ENCODE assay signal across 9 cellular contexts in the genomic region with DNA sequence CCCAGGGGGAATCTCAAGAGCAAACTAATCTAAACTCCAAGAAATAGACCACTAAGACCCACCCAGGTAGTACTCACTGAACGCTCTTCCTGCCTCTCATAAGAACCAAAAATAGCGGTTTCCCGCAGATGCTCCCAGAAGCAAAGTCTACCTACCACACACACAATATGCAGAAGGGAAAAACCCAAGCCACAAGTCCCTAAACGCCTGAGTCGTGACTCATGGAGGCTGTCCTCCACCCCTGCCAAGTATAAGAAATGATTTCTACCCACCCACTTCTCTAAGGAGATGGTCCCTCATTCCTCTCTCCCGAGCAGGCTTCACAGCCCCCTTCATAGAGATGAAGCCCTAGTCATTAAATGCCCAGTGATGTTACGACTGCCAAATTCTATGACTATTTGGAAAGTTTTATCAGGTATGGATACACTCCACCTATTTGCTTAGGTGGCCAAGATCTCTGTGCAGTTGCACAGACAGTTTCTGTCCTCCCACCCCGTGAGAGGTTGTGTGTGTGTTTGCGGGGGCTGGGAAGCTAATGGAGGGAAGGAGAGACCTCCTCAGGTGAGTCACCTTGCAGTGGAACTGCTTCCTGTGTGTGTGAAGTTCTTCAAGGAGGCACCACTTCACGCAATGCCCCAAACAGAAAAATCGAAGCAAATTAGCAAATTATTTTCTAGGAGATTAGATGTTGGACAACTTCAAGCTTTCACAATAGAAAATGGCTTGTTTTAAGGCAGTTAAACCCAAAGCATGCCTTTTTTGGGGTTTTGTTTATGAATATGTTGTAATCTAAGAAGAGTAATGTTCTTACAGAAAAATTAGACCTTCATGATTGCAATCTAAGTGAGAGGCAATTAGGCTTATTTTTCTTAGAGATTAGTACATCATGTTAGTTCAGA.
DNase-seq lines count a peak whose midpoint lies in the region; ATAC-seq, FAIRE-seq and TF ChIP-seq lines count a peak whose summit lies in the region.
"Had no signal": no experiment of that assay in that cellular context is flagged by ENCODE, and none has a peak within 500 bp of the region (broad histone marks: within the 10 kb centered on the region; RNA-seq: fewer than 3 reads in every experiment).

No MANE protein-coding gene starts in this region.

- peaks cover 17% of the 10 kb centered on the region for H3K79me2 ChIP-seq in K562 (ENCODE audit: control insufficient read depth, insufficient read depth, low read length)

- POLR2A ChIA-PET in K562 (lab: Yijun Ruan, JAX) = interaction anchor here (0.6 to 4.8 kb wide), 14 partner anchors 8 to 1843 kb away, joined by 4 to 80 read pairs (median 12); no protein-coding TSS in a partner anchor

- H3K9me3 ChIP-seq in K562 (replicated peaks; ENCODE audit: control insufficient read depth, insufficient read depth, low read depth, low read length) = no peaks in the 10 kb centered on the region
- H3K9me3 ChIP-seq in left lung = no peaks in the 10 kb centered on the region

- DNase-seq in H7 (peak; percentile 52), T-helper 1 cell (peak in 4 of 5 donors; percentile 27 to 82 (median 36)), K562 (ENCODE audit: extremely low read depth in 1 of 4, low spot score in 3 of 4) (peak; percentile 47 to 85 (median 67)), left lung (no peak), GM19238 (ENCODE audit: insufficient read length, low spot score) (no peak), NCI-H2196 treated with DMSO at 0.1 percent for 48 hours (lab: John Stamatoyannopoulos, UW; ENCODE audit: unreplicated experiment) (no peak), NCI-H510A treated with DMSO at 0.1 percent for 48 hours (lab: John Stamatoyannopoulos, UW) (no peak)
- peak; percentile 54 to 60 (median 56) for DNase-seq in stimulated activated CD4-positive, alpha-beta T cell treated with anti-CD3 and anti-CD28 coated beads, TNF-alpha, amount 100 ng/mL, for 48 hours (ENCODE audit: low read depth in 3 of 3)

- H3K27ac ChIP-seq in K562 (ENCODE audit: extremely low read depth, low read depth, low read length) (peak overlapping the region; percentile 98), left lung (peak overlapping the region; percentile 85 to 90)

- no TSS peak for BruUV-seq in K562 (replicated peaks; lab: Mats Ljungman, UMichigan)

- 3% methylated on average over 11 of the region's 11 CpGs for WGBS in K562 (ENCODE audit: insufficient coverage, low coverage, missing lambda C conversion rate)

- H3K36me3 ChIP-seq in H7 (replicated peaks; ENCODE audit: control insufficient read depth, insufficient read depth, low read length) (no peaks in the 10 kb centered on the region), K562 (ENCODE audit: control insufficient read depth, insufficient read depth, low read length) (no peaks in the 10 kb centered on the region), left lung (no peaks in the 10 kb centered on the region)

- H3K4me1 ChIP-seq in K562 (replicated peaks in 1 of 2; ENCODE audit: control insufficient read depth in 2 of 2, insufficient read depth in 2 of 2, low read length in 2 of 2) (peaks cover 56 to 65% of the 10 kb centered on the region in 2 experiments), left lung (peaks cover 23 to 28% of the 10 kb centered on the region in 2 donors)

- no peaks in the 10 kb centered on the region for H3K9me1 ChIP-seq in K562 (ENCODE audit: control insufficient read depth, insufficient read depth, low read length)

- H3K4me3 ChIP-seq in H7 (ENCODE audit: insufficient read depth, low read depth, low read length) (no peak overlapping the region), K562 (peak overlapping the region; percentile 26), left lung (no peak overlapping the region)

- peak overlapping the region; percentile 67 for H2AFZ ChIP-seq in K562 (ENCODE audit: low read depth, low read length)

- no peak for TF ChIP-seq CTCF in K562 (IDR thresholded peaks at IDR 0.05 in 2 of 3, conservative IDR thresholded peaks at IDR 0.05 in 1 of 3; ENCODE audit: insufficient read depth in 2 of 3, low read depth in 1 of 3, low read length in 3 of 3)
- TF ChIP-seq CTCF in left lung (IDR thresholded peaks at IDR 0.05) = no peak

- TF ChIP-seq RAD21 in K562 (CRISPR knock-in tag; conservative IDR thresholded peaks at IDR 0.05 in 1 of 2, IDR thresholded peaks at IDR 0.05 in 1 of 2) = no peak; a peak in 1 of 4 replicates

- CTCF ChIA-PET in K562 (lab: Yijun Ruan, JAX; ENCODE audit: low intra/inter-chr PET ratio) = no interaction called here

- in situ Hi-C loops in K562 (cut with MboI) = no loop called here

- H3K27me3 ChIP-seq in H7 (ENCODE audit: control insufficient read depth, insufficient read depth, low read length) (no peaks in the 10 kb centered on the region), K562 (ENCODE audit: control insufficient read depth in 2 of 2, insufficient read depth in 2 of 2, low read length in 2 of 2) (no peaks in the 10 kb centered on the region), left lung (no peaks in the 10 kb centered on the region)

- peak; percentile 48 for TF ChIP-seq POLR2A in K562 (conservative IDR thresholded peaks at IDR 0.05)

- intact Hi-C loops in K562 (cut with micrococcal nuclease) = loop anchor here (1.0 kb wide), 3 partner anchors 22 to 39 kb away; no protein-coding TSS in a partner anchor
- intact Hi-C loops in left lung (cut with DNase I) = no loop called here

- ATAC-seq in K562 = peak; percentile 63
- peak; percentile 72 for ATAC-seq in left lung

- H3K4me2 ChIP-seq in K562 (ENCODE audit: insufficient read depth, low read length) = peak overlapping the region; percentile 86

- peak; percentile 78 for FAIRE-seq in K562 (lab: Jason Lieb, UNC)
- FAIRE-seq: colon had no signal

- no peak for TF ChIP-seq EP300 in K562 (IDR thresholded peaks at IDR 0.05; ENCODE audit: low read length)

- peak overlapping the region; percentile 78 to 89; a peak in 3 of 4 replicates for H3K9ac ChIP-seq in K562 (ENCODE audit: insufficient read depth in 1 of 2, low read depth in 2 of 2, low read length in 2 of 2)

- H4K20me1 ChIP-seq in K562 (replicated peaks; ENCODE audit: control insufficient read depth, insufficient read depth, low read length) = no peaks in the 10 kb centered on the region

TF ChIP-seq in K562, 482 proteins besides CTCF, POLR2A, EP300 and RAD21 (continues in another document):
- TF ChIP-seq, protein P1, sequence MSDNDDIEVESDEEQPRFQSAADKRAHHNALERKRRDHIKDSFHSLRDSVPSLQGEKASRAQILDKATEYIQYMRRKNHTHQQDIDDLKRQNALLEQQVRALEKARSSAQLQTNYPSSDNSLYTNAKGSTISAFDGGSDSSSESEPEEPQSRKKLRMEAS (CRISPR knock-in tag; IDR thresholded peaks at IDR 0.05) = peak; percentile 30; the same call in 1 of the 2 replicates
- TF ChIP-seq TGIF2 (CRISPR knock-in tag; IDR thresholded peaks at IDR 0.05) = no peak
- TF ChIP-seq JUN (IDR thresholded peaks at IDR 0.05; ENCODE audit: borderline replicate concordance, low read depth, low read length) = peak; percentile 60; the same call in 1 of the 2 replicates
- peak; percentile 82; the same call in 1 of the 2 replicates for TF ChIP-seq JUN (CRISPR knock-in tag; IDR thresholded peaks at IDR 0.05; ENCODE audit: borderline replicate concordance)
- 0 out of 4 replicates have a peak, but pooled peaks of 1 of the 2 experiments have one; percentile 39 for TF ChIP-seq BCLAF1 (IDR thresholded peaks at IDR 0.05; ENCODE audit: borderline replicate concordance in 1 of 2, control insufficient read depth in 1 of 2, low read depth in 2 of 2, low read length in 1 of 2)
- TF ChIP-seq HDAC1 (IDR thresholded peaks at IDR 0.05) = 0 out of 4 replicates have a peak, but pooled peaks of 1 of the 2 experiments have one; percentile 41
- TF ChIP-seq POLR2AphosphoS5 (IDR thresholded peaks at IDR 0.05; ENCODE audit: control insufficient read depth, insufficient read depth, low read depth, low read length) = peak; percentile 64; the same call in 1 of the 2 replicates
- TF ChIP-seq ID3 (CRISPR knock-in tag; IDR thresholded peaks at IDR 0.05) = peak; percentile 73; the same call in 1 of the 2 replicates
- peak; percentile 47 for TF ChIP-seq ID3 (tag; IDR thresholded peaks at IDR 0.05)
- TF ChIP-seq C11orf30 (IDR thresholded peaks at IDR 0.05; ENCODE audit: low read depth) = no peak
- TF ChIP-seq CC2D1A (IDR thresholded peaks at IDR 0.05) = no peak
- 0 out of 2 replicates have a peak, but pooled peaks have one; percentile 72 for TF ChIP-seq NR4A1 (CRISPR knock-in tag; IDR thresholded peaks at IDR 0.05)
- peak; percentile 73; the same call in 1 of the 2 replicates for TF ChIP-seq NR4A1 (tag; IDR thresholded peaks at IDR 0.05)
- no peak for TF ChIP-seq HDGF (IDR thresholded peaks at IDR 0.05)

Comparison
In these comparisons a context has a peak if more than half of its experiments do, and no peak if none do; other contexts are left out.
1. DNase-seq: peak in H7 (single experiment), T-helper 1 cell (4 of 5), K562 (4 of 4) and stimulated activated CD4-positive, alpha-beta T cell treated with anti-CD3 and anti-CD28 coated beads, TNF-alpha, amount 100 ng/mL, for 48 hours (3 of 3); none in left lung (0 of 2), GM19238 (single experiment), NCI-H2196 treated with DMSO at 0.1 percent for 48 hours (single experiment) and NCI-H510A treated with DMSO at 0.1 percent for 48 hours (single experiment).